15 cellular contexts compared by ENCODE assay signal in the genomic region with DNA sequence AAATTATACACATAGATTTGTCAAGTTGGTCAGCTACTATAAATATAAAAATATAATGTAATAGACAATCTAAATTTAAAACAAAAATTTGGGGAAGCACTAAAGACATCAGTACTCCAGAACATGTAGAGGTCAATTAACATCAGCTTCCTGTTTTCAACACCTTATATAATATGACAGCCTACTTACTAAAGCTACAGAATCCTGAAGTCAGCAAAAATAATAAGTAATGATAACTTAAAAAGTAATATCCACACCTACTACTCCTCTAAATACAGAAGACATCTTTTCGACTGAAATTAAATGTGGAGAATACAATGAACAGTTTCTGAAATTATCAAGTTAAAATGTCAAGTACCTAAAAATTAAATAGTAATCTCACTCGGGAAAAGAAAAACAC.
"Had no signal": no experiment of that assay in that cellular context is flagged by ENCODE, and none has a peak within 500 bp of the region (broad histone marks: within the 10 kb centered on the region; RNA-seq: fewer than 3 reads in every experiment).

No MANE protein-coding gene starts in this region.

- H3K27me3 Mint-ChIP-seq: activated naive CD4-positive, alpha-beta T cell treated with anti-CD3 and anti-CD28 coated beads, Interleukin-2, amount 50 U/mL, for 24 hours; effector memory CD8-positive, alpha-beta T cell; memory B cell; naive B cell; progenitor cell of endocrine pancreas; stimulated activated naive CD8-positive, alpha-beta T cell treated with anti-CD3 and anti-CD28 coated beads, Interleukin-15, Interleukin-2, amounts not matched to agents 100 ng/mL and 50 ng/mL, for 24 hours had no signal

- ATAC-seq: activated T-cell treated with anti-CD3 and anti-CD28 coated beads, Interleukin-2, amount 50 U/mL, for 72 hours; effector memory CD8-positive, alpha-beta T cell; mucosa of descending colon had no signal

- H3K4me3 Mint-ChIP-seq: activated naive CD4-positive, alpha-beta T cell treated with anti-CD3 and anti-CD28 coated beads, Interleukin-2, amount 50 U/mL, for 24 hours; activated T-cell treated with anti-CD3 and anti-CD28 coated beads, Interleukin-2, amount 50 U/mL, for 72 hours; effector memory CD8-positive, alpha-beta T cell; memory B cell; naive B cell; neural progenitor cell; stimulated activated naive CD8-positive, alpha-beta T cell treated with anti-CD3 and anti-CD28 coated beads, Interleukin-15, Interleukin-2, amounts not matched to agents 100 ng/mL and 50 ng/mL, for 24 hours had no signal

- H3K4me1 Mint-ChIP-seq: activated naive CD4-positive, alpha-beta T cell treated with anti-CD3 and anti-CD28 coated beads, Interleukin-2, amount 50 U/mL, for 24 hours; memory B cell; naive B cell; neural progenitor cell had no signal

- H3K9me3 Mint-ChIP-seq: activated naive CD4-positive, alpha-beta T cell treated with anti-CD3 and anti-CD28 coated beads, Interleukin-2, amount 50 U/mL, for 24 hours; activated T-cell treated with anti-CD3 and anti-CD28 coated beads, Interleukin-2, amount 50 U/mL, for 72 hours; effector memory CD8-positive, alpha-beta T cell; memory B cell; naive B cell; neural progenitor cell; stimulated activated naive CD8-positive, alpha-beta T cell treated with anti-CD3 and anti-CD28 coated beads, Interleukin-15, Interleukin-2, amounts not matched to agents 100 ng/mL and 50 ng/mL, for 24 hours had no signal

- FAIRE-seq: bronchial epithelial cell, urothelium cell line had no signal

- H3K27ac Mint-ChIP-seq: activated naive CD4-positive, alpha-beta T cell treated with anti-CD3 and anti-CD28 coated beads, Interleukin-2, amount 50 U/mL, for 24 hours; activated T-cell treated with anti-CD3 and anti-CD28 coated beads, Interleukin-2, amount 50 U/mL, for 72 hours; memory B cell; neural progenitor cell; progenitor cell of endocrine pancreas; stimulated activated naive CD8-positive, alpha-beta T cell treated with anti-CD3 and anti-CD28 coated beads, Interleukin-15, Interleukin-2, amounts not matched to agents 100 ng/mL and 50 ng/mL, for 24 hours had no signal

- DNase-seq: activated CD4-positive, alpha-beta T cell treated with anti-CD3 and anti-CD28 coated beads, Interleukin-2, amount 50 U/mL, for 4 hours; activated effector memory CD4-positive, alpha-beta T cell treated with anti-CD3 and anti-CD28 coated beads, Interleukin-2, amount 50 U/mL, for 16 hours; activated T-cell treated with anti-CD3 and anti-CD28 coated beads, Interleukin-2, amount 50 U/mL, for 72 hours; effector memory CD8-positive, alpha-beta T cell; mucosa of descending colon; naive B cell; stimulated activated CD4-positive, alpha-beta T cell treated with anti-CD3 and anti-CD28 coated beads, Interleukin-2, amount 100 ng/mL, for 24 hours; WERI-Rb-1 had no signal
